Comparison of ENCODE assay signal across 1 cellular context in the genomic region with DNA sequence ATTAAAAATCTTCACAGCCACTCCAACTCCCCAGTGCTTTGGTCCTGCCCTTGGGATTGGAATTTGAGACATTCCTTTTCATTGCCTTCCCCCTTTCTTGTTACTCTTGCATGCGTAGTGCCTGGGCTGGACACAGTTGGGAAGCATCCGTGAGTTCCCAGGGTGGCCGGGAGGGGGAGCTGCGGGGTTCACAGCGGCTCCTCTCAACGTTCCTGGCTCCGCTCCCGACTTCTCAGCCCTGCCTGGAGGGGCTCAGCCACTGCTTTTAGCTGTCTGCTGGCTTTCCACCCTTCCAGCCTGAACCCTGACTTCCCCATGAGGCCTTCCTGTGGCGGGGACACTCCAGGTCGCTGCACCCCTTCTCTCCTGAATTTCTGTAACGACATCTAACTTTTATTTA.
TF ChIP-seq lines count a peak whose summit lies in the region.

No MANE protein-coding gene starts in this region.

TF ChIP-seq in GM12878, 131 proteins besides CTCF, POLR2A, EP300 and RAD21:
- TF ChIP-seq SMC3 (IDR thresholded peaks at IDR 0.05; ENCODE audit: borderline replicate concordance, low read length), result peak; percentile 61
- TF ChIP-seq, protein P1, sequence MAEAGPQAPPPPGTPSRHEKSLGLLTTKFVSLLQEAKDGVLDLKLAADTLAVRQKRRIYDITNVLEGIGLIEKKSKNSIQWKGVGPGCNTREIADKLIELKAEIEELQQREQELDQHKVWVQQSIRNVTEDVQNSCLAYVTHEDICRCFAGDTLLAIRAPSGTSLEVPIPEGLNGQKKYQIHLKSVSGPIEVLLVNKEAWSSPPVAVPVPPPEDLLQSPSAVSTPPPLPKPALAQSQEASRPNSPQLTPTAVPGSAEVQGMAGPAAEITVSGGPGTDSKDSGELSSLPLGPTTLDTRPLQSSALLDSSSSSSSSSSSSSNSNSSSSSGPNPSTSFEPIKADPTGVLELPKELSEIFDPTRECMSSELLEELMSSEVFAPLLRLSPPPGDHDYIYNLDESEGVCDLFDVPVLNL (IDR thresholded peaks at IDR 0.05; ENCODE audit: low read depth, low read length), result no peak
